In the genomic region with DNA sequence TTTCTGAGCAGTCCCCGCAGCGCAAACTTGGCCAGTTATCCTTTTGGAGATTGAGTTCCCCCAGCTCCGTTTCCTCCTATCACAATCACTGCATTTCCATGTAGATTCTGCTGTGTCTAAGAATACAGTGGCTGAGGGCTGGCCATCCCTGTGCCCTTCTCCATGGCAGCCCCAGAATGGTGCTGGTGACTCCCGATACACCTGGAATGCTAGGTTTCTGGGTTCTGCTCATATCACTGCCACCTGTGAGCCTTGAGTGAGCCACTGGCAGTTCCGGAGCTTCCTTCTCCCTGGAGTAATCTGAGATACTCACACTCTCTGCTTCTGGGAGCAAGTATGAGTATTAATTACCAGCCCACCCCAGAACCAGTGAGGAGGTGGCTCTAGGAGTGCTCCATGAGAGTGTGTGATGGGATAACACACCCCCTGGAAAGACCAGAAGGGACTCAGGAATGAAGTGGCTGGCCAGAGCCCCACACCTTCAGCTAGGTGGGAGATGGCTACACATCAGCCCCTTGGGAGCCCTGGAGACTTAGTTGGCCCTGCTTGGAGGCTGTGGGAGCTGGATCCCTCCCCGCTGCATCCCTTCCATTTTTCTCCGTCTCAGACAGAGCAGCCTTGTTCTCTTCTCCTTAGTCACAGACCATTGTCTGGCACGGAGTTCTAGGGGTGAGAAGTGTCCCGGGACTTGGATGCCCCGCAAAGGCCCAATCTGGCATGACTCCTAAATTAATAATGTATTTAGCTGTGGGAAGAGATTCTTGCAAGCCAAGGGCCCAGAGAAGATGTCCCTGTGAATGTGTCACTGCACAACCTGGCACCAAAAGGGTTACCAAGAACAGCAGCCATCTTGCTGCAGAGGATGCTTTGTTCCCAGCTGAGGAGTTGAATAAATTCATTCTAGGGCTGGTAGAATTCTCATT, we compare ENCODE assay signal across 13 cellular contexts. TPM values are rescaled to one million over a fixed set of nuclear protein-coding genes. Genes with fewer than 3 reads are reported as not detected.
DNase-seq lines count a peak whose midpoint lies in the region; ATAC-seq and TF ChIP-seq lines count a peak whose summit lies in the region.
"Had no signal": no experiment of that assay in that cellular context is flagged by ENCODE, and none has a peak within 500 bp of the region (broad histone marks: within the 10 kb centered on the region; RNA-seq: fewer than 3 reads in every experiment).

No MANE protein-coding gene starts in this region.

- H3K4me3 ChIP-seq in NT2/D1 (ENCODE audit: insufficient read length, low read depth) (no peak overlapping the region), ectodermal cell (ENCODE audit: insufficient read depth, low read depth, low read length) (no peak overlapping the region), mesendoderm (ENCODE audit: low read length) (no peak overlapping the region), upper lobe of left lung (no peak overlapping the region)

- no peak overlapping the region for H3K23ac ChIP-seq in mesendoderm (ENCODE audit: low read length)

- DNase-seq in NT2/D1 (ENCODE audit: low read depth, low spot score) (no peak), mesendoderm (no peak), upper lobe of left lung (no peak), left colon (no peak)
- no peak for DNase-seq in activated CD4-positive, alpha-beta T cell treated with anti-CD3 and anti-CD28 coated beads, Interleukin-2, amount 50 U/mL, for 4 hours
- DNase-seq: activated CD8-positive, alpha-beta memory T cell treated with anti-CD3 and anti-CD28 coated beads, Interleukin-2, amount 10 ng/mL, durations not matched to agents 7 days and 5 days; EL; GOT3; MV-4-11; NCI-H524 treated with DMSO at 0.1 percent for 48 hours had no signal

- peak overlapping the region; percentile 51 for H3K18ac ChIP-seq in mesendoderm (ENCODE audit: low read length)

- H3K36me3 ChIP-seq in NT2/D1 (ENCODE audit: insufficient read depth, insufficient read length, low read length), result peaks cover 8% of the 10 kb centered on the region
- H3K36me3 ChIP-seq in ectodermal cell (ENCODE audit: control insufficient read depth, insufficient read depth, low read length), result peaks cover 30% of the 10 kb centered on the region
- H3K36me3 ChIP-seq in mesendoderm (ENCODE audit: control insufficient read depth, insufficient read depth, low read length), result no peaks in the 10 kb centered on the region
- H3K36me3 ChIP-seq in upper lobe of left lung, result peaks cover 0 to 24% (median 6%) of the 10 kb centered on the region in 4 donors

- H3K79me1 ChIP-seq in mesendoderm (ENCODE audit: low read length), result no peaks in the 10 kb centered on the region

- H2BK15ac ChIP-seq in mesendoderm (replicated peaks; ENCODE audit: low read depth), result no peak overlapping the region

- TF ChIP-seq CTCF in upper lobe of left lung (IDR thresholded peaks at IDR 0.05), result no peak

- ATAC-seq in upper lobe of left lung (ENCODE audit: low FRiP score in 2 of 2), result peak in 1 of 2 donors; percentile 20
- no peak for ATAC-seq in HG02610 (IDR thresholded peaks at IDR 0.05; ENCODE audit: unreplicated experiment)
- no peak for ATAC-seq in left colon
- ATAC-seq: activated CD8-positive, alpha-beta memory T cell treated with anti-CD3 and anti-CD28 coated beads, Interleukin-2, amount 10 ng/mL, durations not matched to agents 7 days and 5 days had no signal

- H4K8ac ChIP-seq in mesendoderm (ENCODE audit: low read depth, low read length), result no peak overlapping the region

- H3K27me3 ChIP-seq in NT2/D1 (ENCODE audit: insufficient read depth, insufficient read length) (peaks cover 46% of the 10 kb centered on the region), ectodermal cell (ENCODE audit: control insufficient read depth, insufficient read depth, low read length, poor library complexity, severe bottlenecking) (no peaks in the 10 kb centered on the region), mesendoderm (ENCODE audit: insufficient read depth, low read length, poor library complexity) (no peaks in the 10 kb centered on the region), upper lobe of left lung (peaks cover 0 to 17% (median 3%) of the 10 kb centered on the region in 4 donors)

- no peaks in the 10 kb centered on the region for H3K79me2 ChIP-seq in mesendoderm (ENCODE audit: control insufficient read depth, insufficient read depth, low read length)

- peak overlapping the region; percentile 78 for H3K56ac ChIP-seq in mesendoderm (ENCODE audit: low read length)

- TF ChIP-seq POLR2A in upper lobe of left lung (IDR thresholded peaks at IDR 0.05), result no peak

- no peaks in the 10 kb centered on the region for H3K9me3 ChIP-seq in NT2/D1 (ENCODE audit: insufficient read depth, low read length)
- no peaks in the 10 kb centered on the region for H3K9me3 ChIP-seq in ectodermal cell (ENCODE audit: control insufficient read depth, low read length)
- H3K9me3 ChIP-seq in upper lobe of left lung, result no peaks in the 10 kb centered on the region

- H3K27ac ChIP-seq in ectodermal cell (ENCODE audit: insufficient read depth, low read depth, low read length, poor library complexity, severe bottlenecking), result peak overlapping the region; percentile 92
- no peak overlapping the region for H3K27ac ChIP-seq in mesendoderm (ENCODE audit: low read depth, low read length)
- H3K27ac ChIP-seq in upper lobe of left lung, result peak overlapping the region in 3 of 4 donors; percentile 13 to 71 (median 48)

- H3K9ac ChIP-seq in NT2/D1 (ENCODE audit: insufficient read length, low read depth), result peak overlapping the region; percentile 74
- peak overlapping the region; percentile 5 for H3K9ac ChIP-seq in mesendoderm (ENCODE audit: low read length)

- no peak overlapping the region for H3K4me2 ChIP-seq in mesendoderm (ENCODE audit: low read length)

- H3K4me1 ChIP-seq in NT2/D1 (ENCODE audit: insufficient read depth, insufficient read length) (peaks cover 12% of the 10 kb centered on the region), ectodermal cell (ENCODE audit: control insufficient read depth, insufficient read depth, low read length) (peaks cover 36% of the 10 kb centered on the region), mesendoderm (ENCODE audit: control insufficient read depth, low read depth, low read length) (peaks cover 12% of the 10 kb centered on the region), upper lobe of left lung (peaks cover 18 to 28% (median 23%) of the 10 kb centered on the region in 4 donors)

- intact Hi-C loops in left colon (cut with DNase I, micrococcal nuclease), result no loop called here

- WGBS in ectodermal cell, 2 experiments, result 86 to 89% methylated on average over 10 of the region's 10 CpGs
- no CpG with 5 or more reads among the region's 10 CpGs for WGBS in mesendoderm (ENCODE audit: extremely low coverage, insufficient coverage, low lambda C conversion rate)
- WGBS in upper lobe of left lung, 2 donors, result 75 to 82% methylated on average over 9 to 10 of the region's 10 CpGs

- no peak overlapping the region for H2BK5ac ChIP-seq in mesendoderm (ENCODE audit: low read length)

- no peak overlapping the region for H2BK120ac ChIP-seq in mesendoderm (ENCODE audit: low read depth, low read length)

- no peak overlapping the region for H3K4ac ChIP-seq in mesendoderm (ENCODE audit: low read depth, low read length)

- H2AK5ac ChIP-seq in mesendoderm (ENCODE audit: low read length), result no peak overlapping the region

- TF ChIP-seq EP300 in upper lobe of left lung (IDR thresholded peaks at IDR 0.05), result no peak

- H4K5ac ChIP-seq in mesendoderm (ENCODE audit: low read length), result no peak overlapping the region

RNA-seq across cellular contexts. Expression of a gene that starts 4.9 kb away (rescaled TPM):
- 2.1 TPM for polyA plus RNA-seq in ectodermal cell (2013, experiment 1 of 4)
- polyA plus RNA-seq in ectodermal cell (2013, experiment 2 of 4), result 2.1 TPM
- polyA plus RNA-seq in ectodermal cell (2013, experiment 3 of 4), result 1.5 TPM
- polyA plus RNA-seq in ectodermal cell (2013, experiment 4 of 4), result 2.0 TPM
- polyA plus RNA-seq in mesendoderm (2013, experiment 1 of 2), result 0.08 TPM
- polyA plus RNA-seq in mesendoderm (2013, experiment 2 of 2), result 0.11 TPM
- 10 to 100 TPM in 1 of 6 donors, 1 to 10 TPM in 3, under 1 TPM in 2; 0.61 to 11.5 (median 1.4) TPM for total RNA-seq in upper lobe of left lung
- total RNA-seq in left colon, result under 1 TPM; 0.75 to 0.76 TPM
- total RNA-seq: activated CD8-positive, alpha-beta memory T cell treated with anti-CD3 and anti-CD28 coated beads, Interleukin-2, amount 10 ng/mL, durations not matched to agents 7 days and 5 days; T-helper 1 cell treated with Interleukin-12 subunit alpha and Interleukin-12 subunit beta and Interleukin-4 antibody, amounts not matched to agents 30 ng/mL and 1 ng/mL, for 36 hours had no signal

RNA-seq across cellular contexts. Expression of a gene that starts 8.9 kb away (rescaled TPM):
- 28.9 TPM for polyA plus RNA-seq in ectodermal cell (2013, experiment 1 of 4)
- 29.9 TPM for polyA plus RNA-seq in ectodermal cell (2013, experiment 2 of 4)
- polyA plus RNA-seq in ectodermal cell (2013, experiment 3 of 4), result 21.9 TPM
- 24.8 TPM for polyA plus RNA-seq in ectodermal cell (2013, experiment 4 of 4)
- polyA plus RNA-seq in mesendoderm (2013, experiment 1 of 2), result 2.0 TPM
- polyA plus RNA-seq in mesendoderm (2013, experiment 2 of 2), result 1.8 TPM
- 10 to 100 TPM in 1 of 6 donors, 1 to 10 TPM in 4, under 1 TPM in 1; 0.69 to 24.7 (median 1.8) TPM for total RNA-seq in upper lobe of left lung
- total RNA-seq in left colon, result under 1 TPM; 0.64 to 0.92 TPM
- total RNA-seq: activated CD8-positive, alpha-beta memory T cell treated with anti-CD3 and anti-CD28 coated beads, Interleukin-2, amount 10 ng/mL, durations not matched to agents 7 days and 5 days; T-helper 1 cell treated with Interleukin-12 subunit alpha and Interleukin-12 subunit beta and Interleukin-4 antibody, amounts not matched to agents 30 ng/mL and 1 ng/mL, for 36 hours had no signal

RNA-seq across cellular contexts. Expression of a gene that starts 18.0 kb away (rescaled TPM):
- 138 TPM for polyA plus RNA-seq in ectodermal cell (2013, experiment 1 of 4)
- 131 TPM for polyA plus RNA-seq in ectodermal cell (2013, experiment 2 of 4)
- polyA plus RNA-seq in ectodermal cell (2013, experiment 3 of 4), result 80.2 TPM
- polyA plus RNA-seq in ectodermal cell (2013, experiment 4 of 4), result 96.7 TPM
- 24.0 TPM for polyA plus RNA-seq in mesendoderm (2013, experiment 1 of 2)
- polyA plus RNA-seq in mesendoderm (2013, experiment 2 of 2), result 23.6 TPM
- 100 to 1,000 TPM in 1 of 6 donors, 10 to 100 TPM in 5; 26.4 to 116 (median 50.1) TPM for total RNA-seq in upper lobe of left lung
- total RNA-seq in left colon, result 10 to 100 TPM; 15.3 to 16.0 TPM
- total RNA-seq: activated CD8-positive, alpha-beta memory T cell treated with anti-CD3 and anti-CD28 coated beads, Interleukin-2, amount 10 ng/mL, durations not matched to agents 7 days and 5 days; T-helper 1 cell treated with Interleukin-12 subunit alpha and Interleukin-12 subunit beta and Interleukin-4 antibody, amounts not matched to agents 30 ng/mL and 1 ng/mL, for 36 hours had no signal
